In genomic region chr1:246805135-246805716, GRCh38 we compare ENCODE assay signal across 18 cellular contexts.
"Had no signal": no experiment of that assay in that cellular context is flagged by ENCODE, and none has a peak within 500 bp of the region (broad histone marks: within the 10 kb centered on the region; RNA-seq: fewer than 3 reads in every experiment).

No MANE protein-coding gene starts in this region.

- H3K4me3 ChIP-seq: cardiac muscle cell, heart right ventricle, sigmoid colon, testis had no signal

- ATAC-seq: activated T-helper 17 cell treated with anti-CD3 and anti-CD28 coated beads, Interleukin-2, amount 50 U/mL, for 72 hours; esophagus mucosa; heart right ventricle; natural killer cell treated with Interleukin-12 subunit alpha and Interleukin-12 subunit beta and Interleukin-15 and Interleukin-18, amount 100 ng/mL, for 72 hours; stimulated activated memory B cell treated with anti-CD40 and anti-IgM and Interleukin-4, amounts not matched to agents 10 μg/mL and 1 μg/mL and 100 μg/mL, for 72 hours had no signal

- DNase-seq: activated B cell treated with CpG ODN at 0.5 μM for 24 hours; activated CD4-positive, alpha-beta memory T cell treated with anti-CD3 and anti-CD28 coated beads for 36 hours; activated CD4-positive, alpha-beta T cell treated with anti-CD3 and anti-CD28 coated beads for 4 hours; activated naive CD4-positive, alpha-beta T cell treated with Interleukin-2 at 50 U/mL for 16 hours; activated naive CD8-positive, alpha-beta T cell treated with anti-CD3 and anti-CD28 coated beads, Interleukin-2, amount 10 ng/mL, durations not matched to agents 7 days and 5 days; activated T-cell treated with anti-CD3 and anti-CD28 coated beads, Interleukin-2, amount 50 U/mL, for 1 hour; amygdala; effector CD8-positive, alpha-beta T cell; heart right ventricle; kidney glomerular epithelial cell; sigmoid colon; stimulated activated CD4-positive, alpha-beta T cell treated with anti-CD3 and anti-CD28 coated beads, Interleukin-4, amount 100 ng/mL, for 4 hours; testis had no signal
